ENCODE assay signal across 1 cellular context in the genomic region with DNA sequence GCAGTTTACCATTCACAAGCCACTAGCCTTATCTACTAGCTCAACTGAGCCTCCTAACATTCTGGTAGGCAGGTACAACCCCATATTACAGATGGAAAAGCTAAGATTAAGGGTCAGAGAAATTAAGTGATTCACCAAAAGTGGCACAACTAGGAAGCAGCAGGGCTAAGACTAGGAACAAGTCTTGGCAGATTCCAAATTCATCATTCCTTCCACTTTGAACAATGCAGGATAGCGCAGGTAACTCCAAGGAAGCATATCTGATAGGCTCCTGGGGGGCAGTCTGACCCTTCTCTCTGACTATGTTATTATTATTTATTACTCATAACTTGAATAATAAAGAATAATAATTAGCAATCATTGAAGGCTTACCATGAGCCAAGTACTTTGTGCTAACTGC.
TF ChIP-seq lines count a peak whose summit lies in the region.

No MANE protein-coding gene starts in this region.

TF ChIP-seq in IMR-90, 13 proteins besides CTCF, POLR2A, EP300 and RAD21:
- TF ChIP-seq RCOR1 (IDR thresholded peaks at IDR 0.05; ENCODE audit: insufficient replicate concordance, low read length) (no peak), NFE2L2 (IDR thresholded peaks at IDR 0.05; ENCODE audit: low read depth, low read length) (no peak), MXI1 (IDR thresholded peaks at IDR 0.05; ENCODE audit: borderline replicate concordance, low read depth, low read length) (no peak), MAFK (IDR thresholded peaks at IDR 0.05; ENCODE audit: low read depth, low read length) (no peak), ELK1 (IDR thresholded peaks at IDR 0.05; ENCODE audit: borderline replicate concordance, low read depth, low read length) (no peak), RFX5 (IDR thresholded peaks at IDR 0.05; ENCODE audit: low read depth, low read length) (no peak), FOS (IDR thresholded peaks at IDR 0.05; ENCODE audit: low read depth, low read length) (no peak), MAZ (IDR thresholded peaks at IDR 0.05; ENCODE audit: borderline replicate concordance, low read depth, low read length) (no peak), BHLHE40 (IDR thresholded peaks at IDR 0.05; ENCODE audit: low read depth, low read length) (no peak), CEBPB (IDR thresholded peaks at IDR 0.05; ENCODE audit: low read depth, low read length) (no peak), SMC3 (IDR thresholded peaks at IDR 0.05; ENCODE audit: low read depth, low read length) (no peak), CHD1 (IDR thresholded peaks at IDR 0.05; ENCODE audit: low read depth, low read length) (no peak)
- TF ChIP-seq, protein P1, sequence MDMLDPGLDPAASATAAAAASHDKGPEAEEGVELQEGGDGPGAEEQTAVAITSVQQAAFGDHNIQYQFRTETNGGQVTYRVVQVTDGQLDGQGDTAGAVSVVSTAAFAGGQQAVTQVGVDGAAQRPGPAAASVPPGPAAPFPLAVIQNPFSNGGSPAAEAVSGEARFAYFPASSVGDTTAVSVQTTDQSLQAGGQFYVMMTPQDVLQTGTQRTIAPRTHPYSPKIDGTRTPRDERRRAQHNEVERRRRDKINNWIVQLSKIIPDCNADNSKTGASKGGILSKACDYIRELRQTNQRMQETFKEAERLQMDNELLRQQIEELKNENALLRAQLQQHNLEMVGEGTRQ (IDR thresholded peaks at IDR 0.05; ENCODE audit: low read depth, low read length): no peak
